21 cellular contexts compared by ENCODE assay signal in the genomic region with DNA sequence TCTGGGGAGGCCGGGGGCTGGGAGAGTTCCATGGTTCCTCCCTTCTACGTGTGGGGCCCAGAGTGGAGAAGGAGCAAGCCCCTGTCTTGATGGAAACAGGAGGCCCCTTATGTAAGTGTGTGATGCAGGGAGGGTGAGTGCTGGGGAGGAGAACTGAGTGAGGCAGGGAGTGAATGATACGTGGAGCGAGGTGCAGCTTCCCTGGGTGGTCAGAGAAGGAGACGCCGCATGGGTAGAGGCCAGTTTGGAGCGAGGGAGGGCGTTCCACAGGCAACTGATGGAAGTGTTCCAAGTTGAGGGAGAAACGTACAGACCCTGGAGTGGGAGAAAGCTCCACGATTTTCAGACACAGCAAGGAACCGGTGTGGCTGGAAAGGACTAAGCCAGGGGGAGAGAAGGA. TPM values are rescaled to one million over a fixed set of nuclear protein-coding genes. Genes with fewer than 3 reads are reported as not detected.
"Had no signal": no experiment of that assay in that cellular context is flagged by ENCODE, and none has a peak within 500 bp of the region (broad histone marks: within the 10 kb centered on the region; RNA-seq: fewer than 3 reads in every experiment).

No MANE protein-coding gene starts in this region.

- H3K27ac ChIP-seq: coronary artery, gastrocnemius medialis, psoas muscle, sigmoid colon had no signal

- H3K27ac Mint-ChIP-seq: activated naive CD4-positive, alpha-beta T cell treated with anti-CD3 and anti-CD28 coated beads, Interleukin-2, amount 10 ng/mL, durations not matched to agents 7 days and 5 days; activated T-helper 2 cell treated with anti-CD3 and anti-CD28 coated beads, Interferon-gamma antibody, Interleukin-2, Interleukin-4, amounts not matched to agents 10 μg/mL and 5 μg/mL and 100 μg/mL, durations not matched to agents 14 hours and 24 hours and 36 hours had no signal

- ATAC-seq: gastrocnemius medialis; left ventricle myocardium superior; psoas muscle; stimulated activated naive CD8-positive, alpha-beta T cell treated with anti-CD3 and anti-CD28 coated beads, Interleukin-15, Interleukin-2, amounts not matched to agents 100 U/mL and 50 U/mL, for 24 hours had no signal

- H3K9me3 Mint-ChIP-seq: activated naive CD4-positive, alpha-beta T cell treated with anti-CD3 and anti-CD28 coated beads, Interleukin-2, amount 10 ng/mL, durations not matched to agents 7 days and 5 days; activated T-helper 2 cell treated with anti-CD3 and anti-CD28 coated beads, Interferon-gamma antibody, Interleukin-2, Interleukin-4, amounts not matched to agents 10 μg/mL and 5 μg/mL and 100 μg/mL, durations not matched to agents 14 hours and 24 hours and 36 hours had no signal

- H3K9me3 ChIP-seq: gastrocnemius medialis, psoas muscle, sigmoid colon had no signal

- H3K4me3 ChIP-seq: coronary artery, gastrocnemius medialis, psoas muscle, sigmoid colon had no signal

- H3K4me1 ChIP-seq: gastrocnemius medialis, psoas muscle, sigmoid colon had no signal

- DNase-seq: activated CD4-positive, alpha-beta T cell treated with anti-CD3 and anti-CD28 coated beads for 48 hours; activated CD8-positive, alpha-beta memory T cell treated with anti-CD3 and anti-CD28 coated beads for 24 hours; activated naive CD4-positive, alpha-beta T cell treated with anti-CD3 and anti-CD28 coated beads, Interleukin-2, amount 10 ng/mL, durations not matched to agents 7 days and 5 days; activated T-cell treated with anti-CD3 and anti-CD28 coated beads for 4 hours; caudate nucleus; effector CD8-positive, alpha-beta T cell; gastrocnemius medialis; kidney; left ventricle myocardium superior; mesenchymal stem cell; nucleus accumbens; psoas muscle; sigmoid colon; stimulated activated CD4-positive, alpha-beta T cell treated with anti-CD3 and anti-CD28 coated beads, Interleukin-2, amount 100 ng/mL, for 48 hours; stimulated activated naive CD8-positive, alpha-beta T cell treated with anti-CD3 and anti-CD28 coated beads, Interleukin-15, Interleukin-2, amounts not matched to agents 100 U/mL and 50 U/mL, for 24 hours; T-helper 9 cell had no signal

- H3K36me3 ChIP-seq: gastrocnemius medialis, sigmoid colon had no signal

- H3K36me3 Mint-ChIP-seq: activated naive CD4-positive, alpha-beta T cell treated with anti-CD3 and anti-CD28 coated beads, Interleukin-2, amount 10 ng/mL, durations not matched to agents 7 days and 5 days had no signal

- H3K4me3 Mint-ChIP-seq: activated naive CD4-positive, alpha-beta T cell treated with anti-CD3 and anti-CD28 coated beads, Interleukin-2, amount 10 ng/mL, durations not matched to agents 7 days and 5 days had no signal

RNA-seq across cellular contexts. Expression of gene MAG, which starts 16.0 kb away (rescaled TPM):
- total RNA-seq: left ventricle myocardium superior had no signal
- polyA plus RNA-seq: fibroblast of lung had no signal

RNA-seq across cellular contexts. Expression of gene CD22, which starts 21.0 kb away (rescaled TPM):
- total RNA-seq: temporal lobe had no signal

RNA-seq across cellular contexts. Expression of gene HAMP, which starts 25.7 kb away (rescaled TPM):
- total RNA-seq: fibroblast of lung, gastrocnemius medialis, left ventricle myocardium superior, temporal lobe, urinary bladder had no signal
- polyA plus RNA-seq: fibroblast of lung, psoas muscle had no signal

RNA-seq across cellular contexts. Expression of gene FFAR1, which starts 39.7 kb away (rescaled TPM):
- total RNA-seq: fibroblast of lung, gastrocnemius medialis, kidney, left ventricle myocardium superior, psoas muscle, sigmoid colon, temporal lobe, urinary bladder had no signal
- polyA plus RNA-seq: fibroblast of lung, psoas muscle, urinary bladder had no signal
